10 cellular contexts compared by ENCODE assay signal in genomic region chr4:138175337-138175794, GRCh38.
DNase-seq lines count a peak whose midpoint lies in the region; ATAC-seq, FAIRE-seq and TF ChIP-seq lines count a peak whose summit lies in the region.
"Had no signal": no experiment of that assay in that cellular context is flagged by ENCODE, and none has a peak within 500 bp of the region (broad histone marks: within the 10 kb centered on the region; RNA-seq: fewer than 3 reads in every experiment).

No MANE protein-coding gene starts in this region.

- no TSS peak for BruUV-seq in Calu3 (replicated peaks; lab: Mats Ljungman, UMichigan)

- H3K4me3 ChIP-seq in fibroblast of the aortic adventitia (ENCODE audit: low read depth, low read length) (no peak overlapping the region), psoas muscle (no peak overlapping the region)

- H3K36me3 Mint-ChIP-seq in stimulated activated naive B cell treated with anti-CD40 and anti-IgM and Interleukin-4, amounts not matched to agents 10 μg/mL and 1 μg/mL and 100 μg/mL, for 72 hours: peaks cover 0 to 1% of the 10 kb centered on the region in 2 donors
- peaks cover 81% of the 10 kb centered on the region for H3K36me3 Mint-ChIP-seq in Calu3 (ENCODE audit: insufficient read depth, unreplicated experiment)

- H3K4me1 ChIP-seq in psoas muscle: no peaks in the 10 kb centered on the region

- intact Hi-C loops in psoas muscle (cut with DNase I): loop anchor here in 1 of 2 donors (10.0 kb wide), 1 partner anchor 1051 kb away; no protein-coding TSS in a partner anchor
- intact Hi-C loops in Calu3 (cut with micrococcal nuclease; ENCODE audit: unreplicated experiment): loop anchor here (2.0 kb wide), 1 partner anchor 141 kb away; no protein-coding TSS in a partner anchor

- no peaks in the 10 kb centered on the region for H3K4me1 Mint-ChIP-seq in stimulated activated naive B cell treated with anti-CD40 and anti-IgM and Interleukin-4, amounts not matched to agents 10 μg/mL and 1 μg/mL and 100 μg/mL, for 72 hours
- peaks cover 22% of the 10 kb centered on the region for H3K4me1 Mint-ChIP-seq in Calu3 (ENCODE audit: low read depth, unreplicated experiment)

- no peaks in the 10 kb centered on the region for H3K9me3 ChIP-seq in psoas muscle

- ATAC-seq in psoas muscle (peak; percentile 57 to 81 (median 74)), GM21447 (IDR thresholded peaks at IDR 0.05; ENCODE audit: unreplicated experiment) (no peak)
- no peak for ATAC-seq in stimulated activated naive B cell treated with anti-CD40 and anti-IgM and Interleukin-4, amounts not matched to agents 10 μg/mL and 1 μg/mL and 100 μg/mL, for 72 hours (replicated peaks)
- ATAC-seq: HCT116 had no signal

- H3K36me3 ChIP-seq in psoas muscle (ENCODE audit: insufficient read depth in 1 of 2, low read depth in 1 of 2): no peaks in the 10 kb centered on the region

- no peaks in the 10 kb centered on the region for H3K27me3 ChIP-seq in psoas muscle (ENCODE audit: insufficient read depth in 3 of 3, low read length in 2 of 3)

- no peak for FAIRE-seq in HTR-8/SVneo (lab: Jason Lieb, UNC)

- no peak overlapping the region for H3K4me3 Mint-ChIP-seq in stimulated activated naive B cell treated with anti-CD40 and anti-IgM and Interleukin-4, amounts not matched to agents 10 μg/mL and 1 μg/mL and 100 μg/mL, for 72 hours
- H3K4me3 Mint-ChIP-seq in Calu3 (ENCODE audit: low read depth, unreplicated experiment): no peak overlapping the region

- H3K9me3 Mint-ChIP-seq in stimulated activated naive B cell treated with anti-CD40 and anti-IgM and Interleukin-4, amounts not matched to agents 10 μg/mL and 1 μg/mL and 100 μg/mL, for 72 hours: no peaks in the 10 kb centered on the region
- H3K9me3 Mint-ChIP-seq in Calu3 (ENCODE audit: low read depth, unreplicated experiment): no peaks in the 10 kb centered on the region

- H3K27ac Mint-ChIP-seq in stimulated activated naive B cell treated with anti-CD40 and anti-IgM and Interleukin-4, amounts not matched to agents 10 μg/mL and 1 μg/mL and 100 μg/mL, for 72 hours: no peak overlapping the region
- H3K27ac Mint-ChIP-seq in Calu3 (ENCODE audit: unreplicated experiment): no peak overlapping the region

- 11 to 23% (median 18%) methylated on average over 5 of the region's 5 CpGs for WGBS in psoas muscle, 3 donors

- TF ChIP-seq CTCF in fibroblast of the aortic adventitia (IDR thresholded peaks at IDR 0.05; ENCODE audit: insufficient read depth, low read length): no peak
- TF ChIP-seq CTCF in psoas muscle (IDR thresholded peaks at IDR 0.05): no peak
- TF ChIP-seq CTCF in Calu3 (IDR thresholded peaks at IDR 0.05; ENCODE audit: unreplicated experiment): no peak

- CTCF ChIA-PET in Calu3 (lab: Charles Lee): interaction anchor here (0.6 kb wide), 1 partner anchor 1236 kb away, joined by 3 read pairs; no protein-coding TSS in a partner anchor

- H3K27ac ChIP-seq in psoas muscle: no peak overlapping the region

- H3K27me3 Mint-ChIP-seq in stimulated activated naive B cell treated with anti-CD40 and anti-IgM and Interleukin-4, amounts not matched to agents 10 μg/mL and 1 μg/mL and 100 μg/mL, for 72 hours: peaks cover 3 to 20% of the 10 kb centered on the region in 2 donors
- no peaks in the 10 kb centered on the region for H3K27me3 Mint-ChIP-seq in Calu3 (ENCODE audit: unreplicated experiment)

- DNase-seq in M059J (ENCODE audit: low read depth): peak; percentile 3
- DNase-seq in NCI-H526 treated with DMSO at 0.1 percent for 48 hours (lab: John Stamatoyannopoulos, UW): peak; percentile 68
- DNase-seq in fibroblast of the aortic adventitia (ENCODE audit: low read depth): peak; percentile 85
- no peak for DNase-seq in psoas muscle
- DNase-seq in HTR-8/SVneo (ENCODE audit: insufficient read length, low spot score): no peak
- no peak for DNase-seq in stimulated activated naive B cell treated with anti-CD40 and anti-IgM and Interleukin-4, amounts not matched to agents 10 μg/mL and 1 μg/mL and 100 μg/mL, for 72 hours
- no peak for DNase-seq in Calu3
- DNase-seq: DND-41 had no signal

Comparison
In these comparisons a context has a peak if more than half of its experiments do, and no peak if none do; other contexts are left out.
1. DNase-seq: peak in M059J (single experiment), NCI-H526 treated with DMSO at 0.1 percent for 48 hours (single experiment) and fibroblast of the aortic adventitia (single experiment); none in psoas muscle (0 of 2), HTR-8/SVneo (single experiment), stimulated activated naive B cell treated with anti-CD40 and anti-IgM and Interleukin-4, amounts not matched to agents 10 μg/mL and 1 μg/mL and 100 μg/mL, for 72 hours (single experiment) and Calu3 (single experiment).
2. ATAC-seq: peak in psoas muscle (4 of 4); none in GM21447 (single experiment) and stimulated activated naive B cell treated with anti-CD40 and anti-IgM and Interleukin-4, amounts not matched to agents 10 μg/mL and 1 μg/mL and 100 μg/mL, for 72 hours (0 of 2).